In the genomic region with DNA sequence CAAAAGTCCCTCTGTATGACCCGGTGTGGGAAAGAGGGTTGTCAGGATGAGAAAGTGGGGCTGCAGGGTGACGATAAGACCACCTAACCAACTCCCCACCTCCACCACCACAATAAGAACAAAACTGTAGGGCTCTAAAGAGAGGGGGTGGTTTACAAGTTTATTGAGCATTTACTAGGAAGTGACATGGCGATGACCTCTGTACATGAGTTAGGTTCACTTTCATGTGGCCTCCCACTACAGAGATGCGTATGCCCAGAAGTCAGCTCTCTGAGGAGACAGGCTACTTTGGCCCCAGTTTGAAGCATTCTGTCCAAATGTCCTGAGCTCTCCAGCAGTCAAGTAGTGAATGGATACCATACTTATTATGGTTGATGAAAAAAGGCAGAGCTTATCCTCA, we compare ENCODE assay signal across 1 cellular context.
TF ChIP-seq lines count a peak whose summit lies in the region.

No MANE protein-coding gene starts in this region.

TF ChIP-seq in K562, 482 proteins besides CTCF, POLR2A, EP300 and RAD21:
- TF ChIP-seq, protein P1, sequence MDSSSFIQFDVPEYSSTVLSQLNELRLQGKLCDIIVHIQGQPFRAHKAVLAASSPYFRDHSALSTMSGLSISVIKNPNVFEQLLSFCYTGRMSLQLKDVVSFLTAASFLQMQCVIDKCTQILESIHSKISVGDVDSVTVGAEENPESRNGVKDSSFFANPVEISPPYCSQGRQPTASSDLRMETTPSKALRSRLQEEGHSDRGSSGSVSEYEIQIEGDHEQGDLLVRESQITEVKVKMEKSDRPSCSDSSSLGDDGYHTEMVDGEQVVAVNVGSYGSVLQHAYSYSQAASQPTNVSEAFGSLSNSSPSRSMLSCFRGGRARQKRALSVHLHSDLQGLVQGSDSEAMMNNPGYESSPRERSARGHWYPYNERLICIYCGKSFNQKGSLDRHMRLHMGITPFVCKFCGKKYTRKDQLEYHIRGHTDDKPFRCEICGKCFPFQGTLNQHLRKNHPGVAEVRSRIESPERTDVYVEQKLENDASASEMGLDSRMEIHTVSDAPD (CRISPR knock-in tag; IDR thresholded peaks at IDR 0.05), result no peak
- no peak for TF ChIP-seq MAFK (IDR thresholded peaks at IDR 0.05; ENCODE audit: low read length)
- no peak for TF ChIP-seq SUPT5H (IDR thresholded peaks at IDR 0.05)
- no peak for TF ChIP-seq ZNF444 (CRISPR knock-in tag; IDR thresholded peaks at IDR 0.05)
- no peak for TF ChIP-seq LCOR (CRISPR knock-in tag; IDR thresholded peaks at IDR 0.05)
- TF ChIP-seq ILF3 (IDR thresholded peaks at IDR 0.05; ENCODE audit: borderline replicate concordance), result no peak
- TF ChIP-seq ZNF274 (IDR thresholded peaks at IDR 0.05; ENCODE audit: borderline replicate concordance, low read depth, low read length), result no peak
- no peak for TF ChIP-seq MTA2 (IDR thresholded peaks at IDR 0.05; ENCODE audit: low read depth)
- no peak for TF ChIP-seq TAF7 (tag; IDR thresholded peaks at IDR 0.05)
- no peak for TF ChIP-seq TEAD1 (CRISPR knock-in tag; IDR thresholded peaks at IDR 0.05)
- TF ChIP-seq, protein P2, sequence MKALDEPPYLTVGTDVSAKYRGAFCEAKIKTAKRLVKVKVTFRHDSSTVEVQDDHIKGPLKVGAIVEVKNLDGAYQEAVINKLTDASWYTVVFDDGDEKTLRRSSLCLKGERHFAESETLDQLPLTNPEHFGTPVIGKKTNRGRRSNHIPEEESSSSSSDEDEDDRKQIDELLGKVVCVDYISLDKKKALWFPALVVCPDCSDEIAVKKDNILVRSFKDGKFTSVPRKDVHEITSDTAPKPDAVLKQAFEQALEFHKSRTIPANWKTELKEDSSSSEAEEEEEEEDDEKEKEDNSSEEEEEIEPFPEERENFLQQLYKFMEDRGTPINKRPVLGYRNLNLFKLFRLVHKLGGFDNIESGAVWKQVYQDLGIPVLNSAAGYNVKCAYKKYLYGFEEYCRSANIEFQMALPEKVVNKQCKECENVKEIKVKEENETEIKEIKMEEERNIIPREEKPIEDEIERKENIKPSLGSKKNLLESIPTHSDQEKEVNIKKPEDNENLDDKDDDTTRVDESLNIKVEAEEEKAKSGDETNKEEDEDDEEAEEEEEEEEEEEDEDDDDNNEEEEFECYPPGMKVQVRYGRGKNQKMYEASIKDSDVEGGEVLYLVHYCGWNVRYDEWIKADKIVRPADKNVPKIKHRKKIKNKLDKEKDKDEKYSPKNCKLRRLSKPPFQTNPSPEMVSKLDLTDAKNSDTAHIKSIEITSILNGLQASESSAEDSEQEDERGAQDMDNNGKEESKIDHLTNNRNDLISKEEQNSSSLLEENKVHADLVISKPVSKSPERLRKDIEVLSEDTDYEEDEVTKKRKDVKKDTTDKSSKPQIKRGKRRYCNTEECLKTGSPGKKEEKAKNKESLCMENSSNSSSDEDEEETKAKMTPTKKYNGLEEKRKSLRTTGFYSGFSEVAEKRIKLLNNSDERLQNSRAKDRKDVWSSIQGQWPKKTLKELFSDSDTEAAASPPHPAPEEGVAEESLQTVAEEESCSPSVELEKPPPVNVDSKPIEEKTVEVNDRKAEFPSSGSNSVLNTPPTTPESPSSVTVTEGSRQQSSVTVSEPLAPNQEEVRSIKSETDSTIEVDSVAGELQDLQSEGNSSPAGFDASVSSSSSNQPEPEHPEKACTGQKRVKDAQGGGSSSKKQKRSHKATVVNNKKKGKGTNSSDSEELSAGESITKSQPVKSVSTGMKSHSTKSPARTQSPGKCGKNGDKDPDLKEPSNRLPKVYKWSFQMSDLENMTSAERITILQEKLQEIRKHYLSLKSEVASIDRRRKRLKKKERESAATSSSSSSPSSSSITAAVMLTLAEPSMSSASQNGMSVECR (CRISPR knock-in tag; IDR thresholded peaks at IDR 0.05), result no peak
- no peak for TF ChIP-seq PURB (CRISPR knock-in tag; IDR thresholded peaks at IDR 0.05; ENCODE audit: low read depth)
- no peak for TF ChIP-seq ZNF696 (CRISPR knock-in tag; conservative IDR thresholded peaks at IDR 0.05)
- TF ChIP-seq EGR1 (conservative IDR thresholded peaks at IDR 0.05), result no peak
- TF ChIP-seq MIER1 (IDR thresholded peaks at IDR 0.05; ENCODE audit: low read depth), result no peak
- no peak for TF ChIP-seq ZEB2 (IDR thresholded peaks at IDR 0.05)
- no peak for TF ChIP-seq ESRRA (IDR thresholded peaks at IDR 0.05; ENCODE audit: borderline replicate concordance, low read depth)
- TF ChIP-seq HCFC1 (IDR thresholded peaks at IDR 0.05; ENCODE audit: low read depth, low read length), result no peak
